8 cellular contexts compared by ENCODE assay signal in the genomic region with DNA sequence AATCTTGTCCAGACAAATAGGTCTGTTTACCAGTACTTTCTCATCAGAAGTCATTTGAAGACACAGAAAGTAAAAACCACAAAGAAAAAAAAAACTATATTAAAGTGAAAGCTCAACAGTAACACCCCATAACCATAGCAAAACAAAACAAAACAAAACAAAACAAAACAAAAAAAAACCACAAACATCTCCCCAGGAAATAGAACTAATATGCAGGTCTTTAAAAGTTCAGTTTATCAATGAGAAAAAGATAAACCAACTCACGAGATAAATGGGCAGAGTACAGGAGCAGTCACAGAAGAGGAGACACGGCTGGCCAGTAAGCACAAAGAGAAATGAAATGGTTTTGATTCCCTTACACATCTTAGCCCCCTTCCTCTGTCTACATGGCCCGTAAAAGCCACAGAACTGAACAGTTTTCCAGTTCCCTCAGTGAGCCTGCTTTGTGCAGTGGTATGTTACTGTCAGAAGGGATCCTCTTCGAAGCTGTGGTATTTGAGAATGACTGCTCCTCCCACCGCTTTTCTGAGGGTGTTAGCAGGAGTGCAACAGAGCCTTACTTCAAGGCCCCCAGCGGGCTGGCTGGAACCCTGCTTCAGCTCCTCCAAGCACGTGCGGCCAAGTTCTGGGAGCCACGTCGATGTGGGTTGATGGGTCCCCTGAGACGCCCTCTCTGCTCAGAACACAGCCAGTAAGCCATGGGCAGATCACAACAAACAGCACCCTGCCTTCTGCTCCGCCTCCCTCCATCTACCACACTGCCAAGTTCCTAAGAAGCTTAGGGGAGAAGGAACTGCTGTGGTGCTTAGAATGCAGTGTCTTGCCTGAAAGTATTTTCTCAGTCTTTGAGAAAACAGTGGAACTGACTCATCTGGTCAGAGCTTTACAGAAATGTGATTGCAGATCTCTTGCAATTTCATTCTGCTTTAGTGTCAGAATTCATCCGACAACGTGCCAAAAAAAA. TPM values are rescaled to one million over a fixed set of nuclear protein-coding genes. Genes with fewer than 3 reads are reported as not detected.
DNase-seq lines count a peak whose midpoint lies in the region; ATAC-seq, FAIRE-seq and TF ChIP-seq lines count a peak whose summit lies in the region.

No MANE protein-coding gene starts in this region.

- H3K9me3 ChIP-seq in A673 (ENCODE audit: low read depth, low read length, poor library complexity, severe bottlenecking) (no peaks in the 10 kb centered on the region), breast epithelium (no peaks in the 10 kb centered on the region), kidney (ENCODE audit: control insufficient read depth in 1 of 2, low read length in 2 of 2) (no peaks in the 10 kb centered on the region)

- H3K27me3 ChIP-seq in A673 (replicated peaks; ENCODE audit: insufficient read depth, low read depth, low read length, poor library complexity), result no peaks in the 10 kb centered on the region
- H3K27me3 ChIP-seq in breast epithelium, result no peaks in the 10 kb centered on the region

- FAIRE-seq in kidney (lab: Jason Lieb, UNC), result no peak

- H3K36me3 ChIP-seq in A673 (ENCODE audit: insufficient read depth, low read length, poor library complexity, severe bottlenecking), result no peaks in the 10 kb centered on the region
- no peaks in the 10 kb centered on the region for H3K36me3 ChIP-seq in breast epithelium
- H3K36me3 ChIP-seq in kidney (ENCODE audit: control insufficient read depth in 1 of 2, insufficient read depth in 2 of 2, low read length in 2 of 2), result no peaks in the 10 kb centered on the region

- peaks cover 51 to 83% (median 53%) of the 10 kb centered on the region in 3 donors for H3K4me1 Mint-ChIP-seq in T-cell

- no peaks in the 10 kb centered on the region for H3K36me3 Mint-ChIP-seq in T-cell

- BruUV-seq in A673 (replicated peaks; lab: Mats Ljungman, UMichigan), result no TSS peak

- H3K27me3 Mint-ChIP-seq in T-cell, result no peaks in the 10 kb centered on the region

- H3K27ac ChIP-seq in A673 (ENCODE audit: low read depth, low read length, poor library complexity, severe bottlenecking), result no peak overlapping the region
- H3K27ac ChIP-seq in breast epithelium, result peak overlapping the region; percentile 78 to 83
- peak overlapping the region in 1 of 2 donors; percentile 63 for H3K27ac ChIP-seq in kidney (ENCODE audit: low read depth in 2 of 2, low read length in 2 of 2)

- peak overlapping the region; percentile 74 to 83 (median 79) for H3K4me3 Mint-ChIP-seq in T-cell

- intact Hi-C loops in A673 (cut with micrococcal nuclease; ENCODE audit: unreplicated experiment), result no loop called here
- intact Hi-C loops in breast epithelium (cut with DNase I; ENCODE audit: low total_unique reads), result loop anchor here (10.0 kb wide), 1 partner anchor 304 kb away; no protein-coding TSS in a partner anchor
- intact Hi-C loops in kidney (cut with DNase I), result no loop called here

- peak; percentile 71 for DNase-seq in A673 (ENCODE audit: low spot score)
- peak in 31 of 34 experiments; percentile 24 to 63 (median 44) for DNase-seq in T-cell
- peak in 1 of 2 donors; percentile 30 for DNase-seq in breast epithelium (ENCODE audit: low spot score in 2 of 2)
- peak; percentile 90 for DNase-seq in kidney
- peak; percentile 56 for DNase-seq in stimulated activated CD4-positive, alpha-beta T cell treated with anti-CD3 and anti-CD28 coated beads, Interleukin-1b, Interleukin-23, amount 100 ng/mL, for 48 hours
- no peak for DNase-seq in cerebellar nuclear complex (lab: John Stamatoyannopoulos, UW)

- peak overlapping the region; percentile 91 to 94 for H3K27ac Mint-ChIP-seq in T-cell

- TF ChIP-seq POLR2A in breast epithelium (IDR thresholded peaks at IDR 0.05), result no peak

- H3K4me1 ChIP-seq in A673 (ENCODE audit: insufficient read depth, low read length, poor library complexity, severe bottlenecking), result peaks cover 16% of the 10 kb centered on the region
- H3K4me1 ChIP-seq in breast epithelium, result no peaks in the 10 kb centered on the region
- H3K4me1 ChIP-seq in kidney (ENCODE audit: control insufficient read depth in 1 of 2, insufficient read depth in 1 of 2, low read depth in 1 of 2, low read length in 2 of 2), result peaks cover 2 to 5% of the 10 kb centered on the region in 2 donors

- peak overlapping the region in 1 of 2 donors; percentile 10 for H3K9ac ChIP-seq in kidney (ENCODE audit: low read length in 2 of 2)

- POLR2A ChIA-PET in A673 (lab: Charles Lee; ENCODE audit: low non-redundant PET), result no interaction called here
- POLR2A ChIA-PET in T-cell (lab: Charles Lee), result interaction anchor here in 1 of 2 donors (0.6 to 2.0 kb wide), 4 partner anchors 12 to 722 kb away, joined by 3 to 12 read pairs (median 4); no protein-coding TSS in a partner anchor

- H3K9me3 Mint-ChIP-seq in T-cell, result no peaks in the 10 kb centered on the region

- CTCF ChIA-PET in A673 (lab: Charles Lee) (no interaction called here), T-cell (lab: Charles Lee) (interaction anchor here in 1 of 2 donors (0.6 to 1.9 kb wide), 6 partner anchors 13 to 183 kb away, joined by 3 to 7 read pairs (median 4); no protein-coding TSS in a partner anchor)

- ATAC-seq in GM18909 (IDR thresholded peaks at IDR 0.05; ENCODE audit: poor library complexity, unreplicated experiment) (peak; percentile 41), HG03354 (IDR thresholded peaks at IDR 0.05; ENCODE audit: poor library complexity, severe bottlenecking, unreplicated experiment) (peak; percentile 36), T-cell (replicated peaks in 1 of 4) (peak; percentile 64 to 71 (median 68))

- H3K4me3 ChIP-seq in A673 (ENCODE audit: low read depth, low read length, poor library complexity, severe bottlenecking) (no peak overlapping the region), breast epithelium (peak overlapping the region in 2 of 3 donors; percentile 35 to 51), kidney (ENCODE audit: low read length in 2 of 2) (peak overlapping the region; percentile 39 to 45)

- no peak for TF ChIP-seq CTCF in A673 (conservative IDR thresholded peaks at IDR 0.05; ENCODE audit: low read depth, low read length)
- TF ChIP-seq CTCF in breast epithelium (IDR thresholded peaks at IDR 0.05), result no peak
- TF ChIP-seq CTCF in kidney (IDR thresholded peaks at IDR 0.05; ENCODE audit: borderline replicate concordance, extremely low read depth, insufficient read depth), result no peak

RNA-seq across cellular contexts. Expression of a gene that starts 14.0 kb away (rescaled TPM):
- total RNA-seq in A673 (2021) (1.5 and 1.7 TPM in 2 replicates), T-cell (1 to 10 TPM; 1.9 to 5.3 (median 3.0) TPM), breast epithelium (10 to 100 TPM; 10.5 to 28.8 (median 13.2) TPM), kidney (4.2 TPM)
- polyA plus RNA-seq in kidney (ENCODE audit: insufficient read depth, low read depth, low replicate concordance), result 3.2 TPM

Comparison
In these comparisons a context has a peak if more than half of its experiments do, and no peak if none do; other contexts are left out.
1. DNase-seq: peak in A673 (single experiment), T-cell (31 of 34), kidney (single experiment) and stimulated activated CD4-positive, alpha-beta T cell treated with anti-CD3 and anti-CD28 coated beads, Interleukin-1b, Interleukin-23, amount 100 ng/mL, for 48 hours (single experiment); none in cerebellar nuclear complex (0 of 2).
2. Peak in every context shown above with its lines, with median percentiles within 50 percentile points of each other: ATAC-seq.